3 cellular contexts compared by ENCODE assay signal in genomic region chr5:54793612-54794436, GRCh38.
TF ChIP-seq lines count a peak whose summit lies in the region.

No MANE protein-coding gene starts in this region.

TF ChIP-seq in GM12878, 131 proteins besides CTCF, POLR2A, EP300 and RAD21 (continued from another document):
- TF ChIP-seq ZNF207 (IDR thresholded peaks at IDR 0.05; ENCODE audit: borderline replicate concordance): no peak
- 0 out of 2 replicates have a peak, but pooled peaks have one; percentile 25 for TF ChIP-seq NFIC (IDR thresholded peaks at IDR 0.05; ENCODE audit: low read depth, low read length)
- TF ChIP-seq ZZZ3 (IDR thresholded peaks at IDR 0.05; ENCODE audit: control insufficient read depth, insufficient read length, low read depth): no peak
- TF ChIP-seq BACH1 (IDR thresholded peaks at IDR 0.05; ENCODE audit: borderline replicate concordance): no peak
- no peak for TF ChIP-seq E4F1 (IDR thresholded peaks at IDR 0.05; ENCODE audit: borderline replicate concordance, partially characterized antibody)
- no peak for TF ChIP-seq REST (IDR thresholded peaks at IDR 0.05; ENCODE audit: low read depth, low read length)

TF ChIP-seq in GM12891, 5 proteins besides CTCF, POLR2A, EP300 and RAD21 (continued from another document):
- no peak for TF ChIP-seq PAX5 (IDR thresholded peaks at IDR 0.05; ENCODE audit: insufficient read depth, low read length, severe bottlenecking)
- no peak for TF ChIP-seq TAF1 (IDR thresholded peaks at IDR 0.05; ENCODE audit: low read depth, low read length)
- TF ChIP-seq SPI1 (IDR thresholded peaks at IDR 0.05; ENCODE audit: low read depth, low read length): no peak
- TF ChIP-seq POLR2AphosphoS5 (IDR thresholded peaks at IDR 0.05; ENCODE audit: low read depth, low read length): no peak

TF ChIP-seq in HepG2, 621 proteins besides CTCF, POLR2A, EP300 and RAD21 (continued from another document):
- TF ChIP-seq AGO1 (IDR thresholded peaks at IDR 0.05; ENCODE audit: low read depth, low read length, poor library complexity, severe bottlenecking) (no peak), ZNF180 (CRISPR knock-in tag; IDR thresholded peaks at IDR 0.05; ENCODE audit: borderline replicate concordance, low read depth) (no peak), FIP1L1 (IDR thresholded peaks at IDR 0.05; ENCODE audit: borderline replicate concordance, insufficient read depth, low read depth, low read length) (no peak)
